16 cellular contexts compared by ENCODE assay signal in genomic region chr18:5513947-5514346, GRCh38. TPM values are rescaled to one million over a fixed set of nuclear protein-coding genes. Genes with fewer than 3 reads are reported as not detected.
DNase-seq lines count a peak whose midpoint lies in the region; ATAC-seq and TF ChIP-seq lines count a peak whose summit lies in the region.
"Had no signal": no experiment of that assay in that cellular context is flagged by ENCODE, and none has a peak within 500 bp of the region (broad histone marks: within the 10 kb centered on the region; RNA-seq: fewer than 3 reads in every experiment).

No MANE protein-coding gene starts in this region.

- TF ChIP-seq POLR2A in sigmoid colon (IDR thresholded peaks at IDR 0.05): no peak

- no peaks in the 10 kb centered on the region for H3K36me3 ChIP-seq in sigmoid colon

- H3K27me3 ChIP-seq in sigmoid colon: no peaks in the 10 kb centered on the region

- no peak overlapping the region for H3K4me3 ChIP-seq in sigmoid colon
- H3K4me3 ChIP-seq: GM12878 had no signal

- 16 to 55% methylated on average over 1 of the region's 1 CpG for WGBS in sigmoid colon, 2 donors

- TF ChIP-seq CTCF in CD14-positive monocyte (IDR thresholded peaks at IDR 0.05): no peak
- TF ChIP-seq CTCF in sigmoid colon (IDR thresholded peaks at IDR 0.05): no peak

- peak overlapping the region in 4 of 7 donors; percentile 9 to 90 (median 45) for H3K27ac Mint-ChIP-seq in CD14-positive monocyte

- peaks cover 0 to 3% (median 0%) of the 10 kb centered on the region in 7 donors for H3K9me3 Mint-ChIP-seq in CD14-positive monocyte

- no peak overlapping the region for H3K4me3 Mint-ChIP-seq in CD14-positive monocyte

- ATAC-seq in left colon (peak; percentile 54), GM21515 (IDR thresholded peaks at IDR 0.05; ENCODE audit: unreplicated experiment) (no peak)
- ATAC-seq: GM12878, HepG2 had no signal

- TF ChIP-seq EP300 in sigmoid colon (IDR thresholded peaks at IDR 0.05): no peak

- H3K9me3 ChIP-seq in sigmoid colon: no peaks in the 10 kb centered on the region

- H3K27me3 Mint-ChIP-seq in CD14-positive monocyte (ENCODE audit: low read depth in 3 of 3): no peaks in the 10 kb centered on the region

- H3K36me3 Mint-ChIP-seq in CD14-positive monocyte: peaks cover 3 to 5% of the 10 kb centered on the region in 2 donors

- peaks cover 0 to 92% (median 18%) of the 10 kb centered on the region in 4 donors for H3K4me1 ChIP-seq in sigmoid colon

- intact Hi-C loops in CD14-positive monocyte (cut with micrococcal nuclease): loop anchor here (10.0 kb wide), 1 partner anchor 49 kb away; no protein-coding TSS in a partner anchor
- intact Hi-C loops in left colon (cut with DNase I, micrococcal nuclease): no loop called here
- intact Hi-C loops in sigmoid colon (cut with DNase I): no loop called here

- DNase-seq in CD14-positive monocyte (ENCODE audit: low spot score) (no peak), DMS 273 (lab: John Stamatoyannopoulos, UW; ENCODE audit: unreplicated experiment) (peak; percentile 73), NCI-H69 (lab: John Stamatoyannopoulos, UW) (peak; percentile 92), left colon (no peak), T-helper 1 cell (no peak), cerebellar nuclear complex (lab: John Stamatoyannopoulos, UW) (no peak), sigmoid colon (no peak)
- DNase-seq: DMS153, KBM-7, NCI-H1930, NCI-H2227 treated with DMSO at 0.1 percent for 48 hours, NCI-H510A treated with DMSO at 0.1 percent for 48 hours had no signal

- H3K27ac ChIP-seq in sigmoid colon: peak overlapping the region in 1 of 4 donors; percentile 65
- H3K27ac ChIP-seq: C4-2B had no signal

- H3K4me1 Mint-ChIP-seq in CD14-positive monocyte: peaks cover 66% of the 10 kb centered on the region

RNA-seq across cellular contexts. Expression of gene EPB41L3, which starts 29.9 kb away (rescaled TPM):
- polyA plus RNA-seq in CD14-positive monocyte (10 to 100 TPM; 25.2 to 56.6 TPM), sigmoid colon (10 to 100 TPM; 26.1 to 78.8 (median 43.8) TPM)
- total RNA-seq in left colon (10 to 100 TPM; 87.7 to 98.6 TPM), sigmoid colon (100 to 1,000 TPM in 2 of 4 donors, 10 to 100 TPM in 2; 52.4 to 156 (median 101) TPM)
- total RNA-seq: HepG2 had no signal
- polyA plus RNA-seq: HepG2 had no signal

Comparison
In these comparisons a context has a peak if more than half of its experiments do, and no peak if none do; other contexts are left out.
1. DNase-seq: peak in DMS 273 (single experiment) and NCI-H69 (single experiment); none in CD14-positive monocyte (single experiment), left colon (0 of 2), T-helper 1 cell (0 of 5), cerebellar nuclear complex (0 of 2) and sigmoid colon (single experiment).
2. intact Hi-C loops: an anchor here in CD14-positive monocyte (10.0 kb wide); none called in left colon and sigmoid colon.